Comparison of ENCODE assay signal across 13 cellular contexts in genomic region chr6:45727824-45728449, GRCh38.
DNase-seq lines count a peak whose midpoint lies in the region; ATAC-seq lines count a peak whose summit lies in the region.
"Had no signal": no experiment of that assay in that cellular context is flagged by ENCODE, and none has a peak within 500 bp of the region (broad histone marks: within the 10 kb centered on the region; RNA-seq: fewer than 3 reads in every experiment).

No MANE protein-coding gene starts in this region.

- peaks cover 2% of the 10 kb centered on the region for H3K9me3 Mint-ChIP-seq in activated T-cell treated with anti-CD3 and anti-CD28 coated beads, Interleukin-2, amount 50 U/mL, for 24 hours

- H3K27ac Mint-ChIP-seq in activated T-cell treated with anti-CD3 and anti-CD28 coated beads, Interleukin-2, amount 50 U/mL, for 24 hours = no peak overlapping the region
- H3K27ac Mint-ChIP-seq: H9 had no signal

- H3K4me3 Mint-ChIP-seq in activated T-cell treated with anti-CD3 and anti-CD28 coated beads, Interleukin-2, amount 50 U/mL, for 24 hours = no peak overlapping the region
- H3K4me3 Mint-ChIP-seq: CD4-positive, alpha-beta memory T cell; H9 had no signal

- peaks cover under 1% of the 10 kb centered on the region for H3K27me3 Mint-ChIP-seq in activated T-cell treated with anti-CD3 and anti-CD28 coated beads, Interleukin-2, amount 50 U/mL, for 24 hours
- H3K27me3 Mint-ChIP-seq: CD4-positive, alpha-beta memory T cell had no signal

- H3K36me3 Mint-ChIP-seq in activated T-cell treated with anti-CD3 and anti-CD28 coated beads, Interleukin-2, amount 50 U/mL, for 24 hours (ENCODE audit: low read depth) = no peaks in the 10 kb centered on the region

- peak; percentile 47 for ATAC-seq in esophagus mucosa
- ATAC-seq in GM21576 (IDR thresholded peaks at IDR 0.05; ENCODE audit: unreplicated experiment) = no peak

- DNase-seq in DMS53 (lab: John Stamatoyannopoulos, UW) (peak; percentile 82), DMS79 (lab: John Stamatoyannopoulos, UW) (peak; percentile 38), NCI-H526 (lab: John Stamatoyannopoulos, UW) (peak; percentile 46 to 71), NCI-H128 (lab: John Stamatoyannopoulos, UW; ENCODE audit: unreplicated experiment) (no peak)
- DNase-seq in activated T-cell treated with anti-CD3 and anti-CD28 coated beads, Interleukin-2, amount 50 U/mL, for 24 hours = no peak
- DNase-seq: BE2C; CD4-positive, alpha-beta memory T cell; H9; NCI-H2171; NCI-H69; T1000 had no signal

- peaks cover 5% of the 10 kb centered on the region for H3K4me1 Mint-ChIP-seq in activated T-cell treated with anti-CD3 and anti-CD28 coated beads, Interleukin-2, amount 50 U/mL, for 24 hours (ENCODE audit: low read depth)
- H3K4me1 Mint-ChIP-seq: CD4-positive, alpha-beta memory T cell had no signal

Comparison
In these comparisons a context has a peak if more than half of its experiments do, and no peak if none do; other contexts are left out.
1. DNase-seq: peak in DMS53 (single experiment), DMS79 (single experiment) and NCI-H526 (2 of 2); none in NCI-H128 (single experiment) and activated T-cell treated with anti-CD3 and anti-CD28 coated beads, Interleukin-2, amount 50 U/mL, for 24 hours (single experiment).